In the genomic region with DNA sequence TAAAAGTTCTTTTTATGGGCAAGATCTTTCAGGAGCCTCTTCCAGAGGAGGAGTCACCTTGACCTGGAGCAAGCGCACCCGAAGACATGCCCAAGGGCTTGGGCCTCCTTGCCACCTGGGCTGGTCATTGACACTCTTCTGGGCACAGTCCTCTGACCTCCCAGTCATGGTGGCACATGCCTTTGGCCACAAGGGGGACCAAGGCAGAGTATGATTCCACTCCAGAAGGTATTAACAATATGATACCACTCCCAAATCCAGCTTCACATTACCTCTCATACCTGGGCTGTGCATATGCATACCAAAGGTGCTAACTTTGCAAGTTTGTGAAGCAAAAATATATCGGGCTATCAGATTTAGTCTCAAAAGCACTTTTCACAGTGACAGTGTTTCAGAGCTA, we compare ENCODE assay signal across 13 cellular contexts.
A peak's percentile ranks its signal among the peaks of the same experiment; 100 is the strongest.
DNase-seq lines count a peak whose midpoint lies in the region; ATAC-seq, FAIRE-seq and TF ChIP-seq lines count a peak whose summit lies in the region.
"Had no signal": no experiment of that assay in that cellular context is flagged by ENCODE, and none has a peak within 500 bp of the region (broad histone marks: within the 10 kb centered on the region; RNA-seq: fewer than 3 reads in every experiment).

No MANE protein-coding gene starts in this region.

- H4K20me1 ChIP-seq in HCT116 (ENCODE audit: insufficient read depth) = no peaks in the 10 kb centered on the region
- H4K20me1 ChIP-seq in HepG2 (ENCODE audit: insufficient read depth, low read length) = no peaks in the 10 kb centered on the region

- peaks cover 36% of the 10 kb centered on the region for H3K27me3 ChIP-seq in HCT116 (ENCODE audit: insufficient read depth, low read length)
- no peaks in the 10 kb centered on the region for H3K27me3 ChIP-seq in WERI-Rb-1 (ENCODE audit: insufficient read depth, low read depth, severe bottlenecking)
- H3K27me3 ChIP-seq in HepG2 (ENCODE audit: control insufficient read depth in 1 of 2, insufficient read depth in 2 of 2, low read length in 2 of 2) = no peaks in the 10 kb centered on the region
- H3K27me3 ChIP-seq: sigmoid colon, tibial artery had no signal

- WGBS in HepG2 (ENCODE audit: low lambda C conversion rate) = 0% methylated on average over 1 of the region's 3 CpGs

- no peaks in the 10 kb centered on the region for H3K36me3 Mint-ChIP-seq in activated CD4-positive, alpha-beta memory T cell treated with anti-CD3 and anti-CD28 coated beads, Interleukin-2, amount 10 ng/mL, durations not matched to agents 7 days and 5 days (ENCODE audit: low read depth)

- H3K36me3 ChIP-seq in HCT116 (ENCODE audit: control insufficient read depth in 1 of 2, insufficient read depth in 2 of 2, low read length in 2 of 2) = no peaks in the 10 kb centered on the region
- H3K36me3 ChIP-seq in WERI-Rb-1 = no peaks in the 10 kb centered on the region
- H3K36me3 ChIP-seq in HepG2 (replicated peaks in 1 of 2; ENCODE audit: control insufficient read depth in 1 of 2, insufficient read depth in 2 of 2, low read length in 2 of 2) = no peaks in the 10 kb centered on the region
- H3K36me3 ChIP-seq: sigmoid colon, tibial artery had no signal

- RAD21 ChIA-PET in HCT116 (lab: Charles Lee; ENCODE audit: low non-redundant PET in 1 of 2, low total read pairs in 2 of 2, uncharacterized antibody in 2 of 2, unreplicated experiment in 2 of 2) = no interaction called here

- no peak for TF ChIP-seq RAD21 in HCT116 (IDR thresholded peaks at IDR 0.05; ENCODE audit: low read depth)
- TF ChIP-seq RAD21 in HepG2 (CRISPR knock-in tag; IDR thresholded peaks at IDR 0.05) = no peak

- POLR2A ChIA-PET in HCT116 (lab: Charles Lee) = no interaction called here
- POLR2A ChIA-PET in HepG2 (lab: Yijun Ruan, JAX) = no interaction called here
- POLR2A ChIA-PET in activated CD4-positive, alpha-beta memory T cell treated with anti-CD3 and anti-CD28 coated beads, Interleukin-2, amount 10 ng/mL, durations not matched to agents 7 days and 5 days (lab: Charles Lee) = no interaction called here

- peaks cover 14% of the 10 kb centered on the region for H3K27me3 Mint-ChIP-seq in activated CD4-positive, alpha-beta memory T cell treated with anti-CD3 and anti-CD28 coated beads, Interleukin-2, amount 10 ng/mL, durations not matched to agents 7 days and 5 days

- H3K27ac ChIP-seq in C4-2B (no peak overlapping the region), HCT116 (ENCODE audit: low read depth, low read length) (no peak overlapping the region), WERI-Rb-1 (no peak overlapping the region), HepG2 (ENCODE audit: extremely low read length, insufficient read depth, low read length) (no peak overlapping the region)
- H3K27ac ChIP-seq: sigmoid colon, tibial artery had no signal

- TF ChIP-seq EP300 in HepG2 (IDR thresholded peaks at IDR 0.05; ENCODE audit: low read depth in 2 of 2, low read length in 2 of 2) (no peak), HepG2 (CRISPR knock-in tag; IDR thresholded peaks at IDR 0.05; ENCODE audit: borderline replicate concordance) (no peak)

- CTCF ChIA-PET in HCT116 (lab: Charles Lee) (interaction anchor here (1.1 kb wide), 1 partner anchor 76 kb away, joined by 3 read pairs; no protein-coding TSS in a partner anchor), HepG2 (lab: Yijun Ruan, JAX; ENCODE audit: low intra/inter-chr PET ratio, low total read pairs) (no interaction called here)
- CTCF ChIA-PET in activated CD4-positive, alpha-beta memory T cell treated with anti-CD3 and anti-CD28 coated beads, Interleukin-2, amount 10 ng/mL, durations not matched to agents 7 days and 5 days (lab: Charles Lee) = no interaction called here

- H3K4me3 ChIP-seq in HCT116 (replicated peaks in 1 of 2; ENCODE audit: low read depth in 1 of 2, low read length in 2 of 2) = no peak overlapping the region
- no peak overlapping the region for H3K4me3 ChIP-seq in WERI-Rb-1 (ENCODE audit: low read depth, low read length)
- no peak overlapping the region for H3K4me3 ChIP-seq in HepG2 (replicated peaks in 1 of 3; ENCODE audit: insufficient read depth in 1 of 3, low read depth in 2 of 3, low read length in 3 of 3)
- H3K4me3 ChIP-seq: lung, sigmoid colon, tibial artery had no signal

- no peak for FAIRE-seq in HepG2 (lab: Jason Lieb, UNC)

- H3K79me2 ChIP-seq in HCT116 (ENCODE audit: insufficient read depth, low read length) (no peaks in the 10 kb centered on the region), HepG2 (ENCODE audit: insufficient read depth, low read length) (no peaks in the 10 kb centered on the region)

- H3K4me1 ChIP-seq in HCT116 (ENCODE audit: control insufficient read depth in 1 of 2, insufficient read depth in 2 of 2, low read length in 2 of 2) (no peaks in the 10 kb centered on the region), HepG2 (ENCODE audit: insufficient read depth, low read length) (no peaks in the 10 kb centered on the region)
- H3K4me1 ChIP-seq: tibial artery had no signal

- H3K4me3 Mint-ChIP-seq in activated CD4-positive, alpha-beta memory T cell treated with anti-CD3 and anti-CD28 coated beads, Interleukin-2, amount 10 ng/mL, durations not matched to agents 7 days and 5 days = no peak overlapping the region

- H3K9me2 ChIP-seq in HCT116 (ENCODE audit: insufficient read depth) = no peaks in the 10 kb centered on the region

- no peak overlapping the region for H3K27ac Mint-ChIP-seq in activated CD4-positive, alpha-beta memory T cell treated with anti-CD3 and anti-CD28 coated beads, Interleukin-2, amount 10 ng/mL, durations not matched to agents 7 days and 5 days

- no peak overlapping the region for H3K9ac ChIP-seq in HCT116 (ENCODE audit: low read length)
- no peak overlapping the region for H3K9ac ChIP-seq in HepG2 (ENCODE audit: insufficient read depth, low read depth, low read length)

- H3K4me1 Mint-ChIP-seq in activated CD4-positive, alpha-beta memory T cell treated with anti-CD3 and anti-CD28 coated beads, Interleukin-2, amount 10 ng/mL, durations not matched to agents 7 days and 5 days = no peaks in the 10 kb centered on the region

- in situ Hi-C loops in HepG2 (cut with HindIII; ENCODE audit: extremely low pct_ligation_motif_present, low pct_unique_long_range_greater_than_20kb) = no loop called here

- H2AFZ ChIP-seq in HCT116 (ENCODE audit: low read depth, low read length, poor library complexity, severe bottlenecking) (no peak overlapping the region), HepG2 (ENCODE audit: low read length) (no peak overlapping the region)

- no peaks in the 10 kb centered on the region for H3K9me3 Mint-ChIP-seq in activated CD4-positive, alpha-beta memory T cell treated with anti-CD3 and anti-CD28 coated beads, Interleukin-2, amount 10 ng/mL, durations not matched to agents 7 days and 5 days

- no peak for TF ChIP-seq POLR2A in HCT116 (IDR thresholded peaks at IDR 0.05; ENCODE audit: borderline replicate concordance, extremely low read depth, insufficient read depth, insufficient read length)
- TF ChIP-seq POLR2A in HepG2 (IDR thresholded peaks at IDR 0.05; ENCODE audit: insufficient read depth in 1 of 2, low read depth in 2 of 2, low read length in 2 of 2) = no peak

- intact Hi-C loops in HCT116 (cut with micrococcal nuclease) = no loop called here
- intact Hi-C loops in HepG2 (cut with micrococcal nuclease; ENCODE audit: unreplicated experiment) = loop anchor here (2.0 kb wide), 1 partner anchor 76 kb away; no protein-coding TSS in a partner anchor

- BruUV-seq in HCT116 (replicated peaks; lab: Mats Ljungman, UMichigan) (no TSS peak), HepG2 (replicated peaks; lab: Mats Ljungman, UMichigan) (no TSS peak)

- no peaks in the 10 kb centered on the region for H3K9me3 ChIP-seq in HCT116 (ENCODE audit: control insufficient read depth in 1 of 2, insufficient read depth in 1 of 2, low read depth in 1 of 2, low read length in 2 of 2)
- no peaks in the 10 kb centered on the region for H3K9me3 ChIP-seq in WERI-Rb-1 (ENCODE audit: severe bottlenecking)
- no peaks in the 10 kb centered on the region for H3K9me3 ChIP-seq in HepG2 (ENCODE audit: low read length)
- H3K9me3 ChIP-seq: sigmoid colon, tibial artery had no signal

- TF ChIP-seq CTCF in C4-2B (conservative IDR thresholded peaks at IDR 0.05) = peak; percentile 47
- peak in 2 of 3 experiments; percentile 39 to 49; a peak in 3 of 6 replicates for TF ChIP-seq CTCF in HCT116 (IDR thresholded peaks at IDR 0.05 in 2 of 3, conservative IDR thresholded peaks at IDR 0.05 in 1 of 3; ENCODE audit: borderline replicate concordance in 1 of 3, insufficient read depth in 1 of 3, low read depth in 2 of 3, low read length in 2 of 3)
- TF ChIP-seq CTCF in WERI-Rb-1 (IDR thresholded peaks at IDR 0.05; ENCODE audit: low read depth, low read length) = 0 out of 2 replicates have a peak, but pooled peaks have one; percentile 30
- TF ChIP-seq CTCF in HepG2 (CRISPR knock-in tag; IDR thresholded peaks at IDR 0.05) = peak; percentile 26; the same call in 1 of the 2 replicates

- ATAC-seq in HCT116 = peak; percentile 74
- ATAC-seq in HepG2 = peak; percentile 41; the same call in 2 of the 3 replicates
- ATAC-seq in GM21515 (IDR thresholded peaks at IDR 0.05; ENCODE audit: unreplicated experiment) = no peak

- H3K4me2 ChIP-seq in HCT116 (ENCODE audit: low read length) (no peak overlapping the region), HepG2 (ENCODE audit: low read depth, low read length) (no peak overlapping the region)

- DNase-seq in HCT116 (ENCODE audit: low read depth, low spot score) = no peak
- no peak for DNase-seq in WERI-Rb-1
- DNase-seq in HepG2 (ENCODE audit: low spot score) = no peak
- DNase-seq in activated CD4-positive, alpha-beta memory T cell treated with anti-CD3 and anti-CD28 coated beads, Interleukin-2, amount 10 ng/mL, durations not matched to agents 7 days and 5 days = no peak
- DNase-seq in COLO668 (lab: John Stamatoyannopoulos, UW; ENCODE audit: unreplicated experiment) = no peak
- DNase-seq in epidermal melanocyte (ENCODE audit: insufficient read length, low spot score) = no peak
- DNase-seq: NCI-H526; sigmoid colon; stimulated activated CD4-positive, alpha-beta T cell treated with anti-CD3 and anti-CD28 coated beads, Interleukin-2, amount 100 ng/mL, for 48 hours; tibial artery had no signal

TF ChIP-seq in HCT116, 20 proteins besides CTCF, POLR2A, EP300 and RAD21 (continues in another document):
- TF ChIP-seq YY1 (IDR thresholded peaks at IDR 0.05; ENCODE audit: extremely low read depth, insufficient replicate concordance, low read depth, low read length) = no peak
- TF ChIP-seq SP1 (IDR thresholded peaks at IDR 0.05; ENCODE audit: low read depth) = no peak

TF ChIP-seq in HepG2, 621 proteins besides CTCF, POLR2A, EP300 and RAD21:
- TF ChIP-seq ZNF451 (CRISPR knock-in tag; IDR thresholded peaks at IDR 0.05) (no peak), ZNF557 (CRISPR knock-in tag; IDR thresholded peaks at IDR 0.05) (no peak)
